Comparison of ENCODE assay signal across 10 cellular contexts in genomic region chr18:69885841-69886531, GRCh38.
A peak's percentile ranks its signal among the peaks of the same experiment; 100 is the strongest.
DNase-seq lines count a peak whose midpoint lies in the region; ATAC-seq, FAIRE-seq and TF ChIP-seq lines count a peak whose summit lies in the region.
"Had no signal": no experiment of that assay in that cellular context is flagged by ENCODE, and none has a peak within 500 bp of the region (broad histone marks: within the 10 kb centered on the region; RNA-seq: fewer than 3 reads in every experiment).

No MANE protein-coding gene starts in this region.

- peak; percentile 69 for ATAC-seq in CD8-positive, alpha-beta T cell
- peak; percentile 78 for ATAC-seq in HG03045 (IDR thresholded peaks at IDR 0.05; ENCODE audit: unreplicated experiment)

- no peak for TF ChIP-seq CTCF in CD8-positive, alpha-beta T cell (IDR thresholded peaks at IDR 0.05)

- DNase-seq in CD8-positive, alpha-beta T cell: peak in 1 of 7 experiments; percentile 34
- DNase-seq in GM19239 (ENCODE audit: insufficient read length, low spot score) (no peak), amygdala (lab: John Stamatoyannopoulos, UW) (no peak), SKM-1 treated with dmso at 0.1 percent for 144 hours (lab: John Stamatoyannopoulos, UW; ENCODE audit: unreplicated experiment) (no peak), ureter (ENCODE audit: low spot score) (no peak), putamen (ENCODE audit: low spot score) (no peak)
- peak; percentile 23 for DNase-seq in activated T-cell treated with anti-CD3 and anti-CD28 coated beads, Interleukin-2, amount 50 U/mL, for 1 hour
- DNase-seq: COR-L47 had no signal

- H3K36me3 ChIP-seq in CD8-positive, alpha-beta T cell (ENCODE audit: insufficient read depth, low read length): no peaks in the 10 kb centered on the region
- H3K36me3 ChIP-seq: thoracic aorta had no signal

- H3K27me3 Mint-ChIP-seq in CD8-positive, alpha-beta T cell (ENCODE audit: low read depth): no peaks in the 10 kb centered on the region

- no peak overlapping the region for H3K4me3 ChIP-seq in CD8-positive, alpha-beta T cell (ENCODE audit: low read depth, low read length)
- H3K4me3 ChIP-seq: thoracic aorta had no signal

- no peaks in the 10 kb centered on the region for H3K9me3 ChIP-seq in CD8-positive, alpha-beta T cell (ENCODE audit: low read length)
- H3K9me3 ChIP-seq: thoracic aorta had no signal

- peak overlapping the region; percentile 71 for H3K4me3 Mint-ChIP-seq in CD8-positive, alpha-beta T cell

- no peaks in the 10 kb centered on the region for H3K27me3 ChIP-seq in CD8-positive, alpha-beta T cell (ENCODE audit: insufficient read depth, low read length)

- POLR2A ChIA-PET in CD8-positive, alpha-beta T cell (lab: Charles Lee): interaction anchor here (0.9 kb wide), 1 partner anchor 49 kb away, joined by 4 read pairs; no protein-coding TSS in a partner anchor

- CTCF ChIA-PET in CD8-positive, alpha-beta T cell (lab: Charles Lee): no interaction called here

- FAIRE-seq in GM19239 (lab: Jason Lieb, UNC): peak; percentile 99

- peaks cover 21% of the 10 kb centered on the region for H3K36me3 Mint-ChIP-seq in CD8-positive, alpha-beta T cell

- H3K4me1 Mint-ChIP-seq in CD8-positive, alpha-beta T cell (ENCODE audit: low read depth): peaks cover 62% of the 10 kb centered on the region

- H3K4me1 ChIP-seq in CD8-positive, alpha-beta T cell (ENCODE audit: insufficient read depth, low read length): peaks cover 10% of the 10 kb centered on the region

- peak overlapping the region; percentile 86 for H3K27ac Mint-ChIP-seq in CD8-positive, alpha-beta T cell

- intact Hi-C loops in CD8-positive, alpha-beta T cell (cut with DNase I, micrococcal nuclease): no loop called here

- H3K9me3 Mint-ChIP-seq in CD8-positive, alpha-beta T cell: peaks cover 1% of the 10 kb centered on the region

- H3K27ac ChIP-seq in CD8-positive, alpha-beta T cell (ENCODE audit: low read depth, low read length): no peak overlapping the region
- H3K27ac ChIP-seq: thoracic aorta had no signal
